ENCODE assay signal across 1 cellular context in the genomic region with DNA sequence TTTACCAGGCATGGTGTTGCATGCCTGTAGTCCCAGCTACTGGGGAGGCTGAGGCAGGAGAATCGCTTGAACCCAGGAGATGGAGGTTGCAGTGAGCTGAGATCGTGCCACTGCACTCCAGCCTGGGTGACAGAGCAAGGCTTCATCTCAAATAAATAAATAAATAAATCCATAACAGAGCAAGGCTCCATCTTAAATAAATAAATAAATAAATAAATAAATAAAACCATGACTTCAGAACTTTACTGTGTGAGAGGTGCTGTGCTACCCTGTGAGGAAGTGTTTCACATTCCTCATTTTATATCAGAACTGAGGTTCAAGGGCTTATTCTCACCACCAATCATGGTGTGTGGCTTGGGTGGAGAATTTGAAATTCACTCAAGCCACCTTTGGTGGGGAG. TPM values are rescaled to one million over a fixed set of nuclear protein-coding genes. Genes with fewer than 3 reads are reported as not detected.
"Had no signal": no experiment of that assay in that cellular context is flagged by ENCODE, and none has a peak within 500 bp of the region (broad histone marks: within the 10 kb centered on the region; RNA-seq: fewer than 3 reads in every experiment).

No MANE protein-coding gene starts in this region.

RNA-seq across cellular contexts. Expression of a gene that starts 21.9 kb away (rescaled TPM):
- total RNA-seq: ascending aorta had no signal
